ENCODE assay signal across 8 cellular contexts in the genomic region with DNA sequence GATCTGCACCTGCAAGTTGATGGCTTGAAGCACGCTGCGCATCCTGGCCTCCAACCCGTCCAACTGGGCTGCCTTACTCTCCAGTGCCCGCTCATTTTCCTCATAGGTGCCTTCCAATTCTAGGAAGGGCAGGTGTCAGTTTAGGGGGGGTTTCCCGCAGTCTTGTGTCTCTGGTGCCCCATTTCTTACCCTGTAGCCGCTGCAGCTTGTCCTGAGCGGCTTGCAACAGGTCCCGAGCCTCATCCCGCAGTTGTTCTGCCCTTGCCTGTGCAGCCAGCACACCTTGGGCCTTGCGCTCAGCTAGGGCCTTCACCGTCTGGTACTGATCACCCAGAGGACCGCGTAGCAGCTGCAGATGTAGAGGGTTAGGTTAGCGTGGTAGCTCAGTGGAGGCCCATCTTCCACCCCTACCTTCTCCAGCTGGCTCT. TPM values are rescaled to one million over a fixed set of nuclear protein-coding genes. Genes with fewer than 3 reads are reported as not detected.
A peak's percentile ranks its signal among the peaks of the same experiment; 100 is the strongest.
DNase-seq lines count a peak whose midpoint lies in the region; ATAC-seq and TF ChIP-seq lines count a peak whose summit lies in the region.

No MANE protein-coding gene starts in this region.

- no peak for ATAC-seq in left colon
- no peak for ATAC-seq in HG02840 (IDR thresholded peaks at IDR 0.05; ENCODE audit: low FRiP score, unreplicated experiment)

- no peaks in the 10 kb centered on the region for H3K27me3 Mint-ChIP-seq in dendritic cell treated with granulocyte-macrophage colony-stimulating factor and Interleukin-4, amounts not matched to agents 40 ng/mL and 50 ng/mL, for 4 days

- H2BK15ac ChIP-seq in neuronal stem cell (ENCODE audit: low read length) = peak overlapping the region; percentile 18

- H3K9me3 ChIP-seq in MM.1S (replicated peaks; ENCODE audit: insufficient read depth, low read length) (no peaks in the 10 kb centered on the region), neuronal stem cell (replicated peaks in 1 of 2; ENCODE audit: control insufficient read depth in 2 of 2, insufficient read depth in 1 of 2, low read depth in 1 of 2, low read length in 2 of 2) (peaks cover 0 to 3% of the 10 kb centered on the region in 2 donors)

- H3K4me3 ChIP-seq in MM.1S (ENCODE audit: low read length) (peak overlapping the region; percentile 92), neuronal stem cell (ENCODE audit: low read length in 2 of 2) (peak overlapping the region; percentile 61 to 97)

- no peaks in the 10 kb centered on the region for H4K20me1 ChIP-seq in MM.1S (ENCODE audit: insufficient read depth, low read length)

- peak overlapping the region; percentile 4 for H3K4ac ChIP-seq in neuronal stem cell (ENCODE audit: low read length)

- DNase-seq in MM.1S (no peak), neuronal stem cell (ENCODE audit: low spot score) (no peak), left colon (no peak), head of caudate nucleus (no peak)
- no peak for DNase-seq in stimulated activated CD8-positive, alpha-beta memory T cell treated with anti-CD3 and anti-CD28 coated beads, Interleukin-4, amount 100 ng/mL, for 48 hours

- peak overlapping the region; percentile 95 for H2AK5ac ChIP-seq in neuronal stem cell (ENCODE audit: low read depth, low read length)

- no peaks in the 10 kb centered on the region for H3K36me3 ChIP-seq in MM.1S (replicated peaks; ENCODE audit: insufficient read depth, low read length)
- H3K36me3 ChIP-seq in neuronal stem cell (replicated peaks in 1 of 2; ENCODE audit: control insufficient read depth in 2 of 2, insufficient read depth in 2 of 2, low read length in 2 of 2) = peaks cover 59 to 67% of the 10 kb centered on the region in 2 donors

- H3K79me1 ChIP-seq in neuronal stem cell (ENCODE audit: low read depth, low read length) = peaks cover 5% of the 10 kb centered on the region

- H2AFZ ChIP-seq in MM.1S (ENCODE audit: low read length) = peak overlapping the region; percentile 92
- H2AFZ ChIP-seq in neuronal stem cell (ENCODE audit: low read length) = peak overlapping the region; percentile 88

- peak overlapping the region; percentile 82 for H3K27ac Mint-ChIP-seq in dendritic cell treated with granulocyte-macrophage colony-stimulating factor and Interleukin-4, amounts not matched to agents 40 ng/mL and 50 ng/mL, for 4 days

- no peaks in the 10 kb centered on the region for H3K9me3 Mint-ChIP-seq in dendritic cell treated with granulocyte-macrophage colony-stimulating factor and Interleukin-4, amounts not matched to agents 40 ng/mL and 50 ng/mL, for 4 days

- no peak overlapping the region for H2BK120ac ChIP-seq in neuronal stem cell (ENCODE audit: low read depth, low read length)

- WGBS in neuronal stem cell (ENCODE audit: extremely low coverage in 2 of 2, insufficient read length in 2 of 2, insufficient replicate concordance in 1 of 2), 2 donors = no CpG with 5 or more reads among the region's 14 CpGs

- H4K8ac ChIP-seq in neuronal stem cell (ENCODE audit: low read depth, low read length) = peak overlapping the region; percentile 83

- H3K36me3 Mint-ChIP-seq in dendritic cell treated with granulocyte-macrophage colony-stimulating factor and Interleukin-4, amounts not matched to agents 40 ng/mL and 50 ng/mL, for 4 days (ENCODE audit: low read depth) = peaks cover 83% of the 10 kb centered on the region

- no peak overlapping the region for H4K91ac ChIP-seq in neuronal stem cell (ENCODE audit: low read depth, low read length, poor library complexity)

- no peak overlapping the region for H3K14ac ChIP-seq in neuronal stem cell (ENCODE audit: low read length)

- H3K79me2 ChIP-seq in MM.1S (ENCODE audit: low read length) = peaks cover 24% of the 10 kb centered on the region

- peaks cover 12% of the 10 kb centered on the region for H3F3A ChIP-seq in MM.1S (ENCODE audit: insufficient read depth, low read length)

- H3K9ac ChIP-seq in MM.1S (ENCODE audit: low read length) = peak overlapping the region; percentile 96; the same call in 1 of the 2 replicates
- H3K9ac ChIP-seq in neuronal stem cell (ENCODE audit: low read depth, low read length, poor library complexity) = peak overlapping the region; percentile 65

- peak overlapping the region; percentile 69 for H2BK5ac ChIP-seq in neuronal stem cell (ENCODE audit: low read length)

- peak overlapping the region; percentile 48 for H2BK12ac ChIP-seq in neuronal stem cell (ENCODE audit: low read length)

- H3K23ac ChIP-seq in neuronal stem cell (ENCODE audit: low read depth, low read length, poor library complexity) = no peak overlapping the region

- no peaks in the 10 kb centered on the region for H3K9me2 ChIP-seq in MM.1S (replicated peaks; ENCODE audit: insufficient read depth, low read length)

- peak overlapping the region; percentile 55 for H3K18ac ChIP-seq in neuronal stem cell (ENCODE audit: low read length)

- H3K27me3 ChIP-seq in MM.1S (replicated peaks; ENCODE audit: insufficient read depth, low read length) = peaks cover 3% of the 10 kb centered on the region; the same call in 1 of the 2 replicates
- H3K27me3 ChIP-seq in neuronal stem cell (ENCODE audit: control insufficient read depth in 3 of 3, insufficient read depth in 3 of 3, low read depth in 1 of 3, low read length in 3 of 3) = no peaks in the 10 kb centered on the region

- H3K4me3 Mint-ChIP-seq in dendritic cell treated with granulocyte-macrophage colony-stimulating factor and Interleukin-4, amounts not matched to agents 40 ng/mL and 50 ng/mL, for 4 days = peak overlapping the region; percentile 80

- H3K4me1 Mint-ChIP-seq in dendritic cell treated with granulocyte-macrophage colony-stimulating factor and Interleukin-4, amounts not matched to agents 40 ng/mL and 50 ng/mL, for 4 days (ENCODE audit: low read depth) = peaks cover 28% of the 10 kb centered on the region

- intact Hi-C loops in dendritic cell treated with granulocyte-macrophage colony-stimulating factor and Interleukin-4, amounts not matched to agents 40 ng/mL and 50 ng/mL, for 4 days (cut with micrococcal nuclease) = no loop called here
- intact Hi-C loops in left colon (cut with DNase I, micrococcal nuclease) (no loop called here), head of caudate nucleus (cut with DNase I) (no loop called here)

- H3K27ac ChIP-seq in C4-2B (peak overlapping the region; percentile 97), MM.1S (ENCODE audit: low read length) (peak overlapping the region; percentile 68; the same call in 1 of the 2 replicates), neuronal stem cell (replicated peaks; ENCODE audit: low read length) (peak overlapping the region; percentile 94)

- peaks cover 8% of the 10 kb centered on the region for H3K4me1 ChIP-seq in MM.1S (ENCODE audit: low read length)
- H3K4me1 ChIP-seq in neuronal stem cell (ENCODE audit: control insufficient read depth in 2 of 2, insufficient read depth in 1 of 2, low read depth in 1 of 2, low read length in 2 of 2) = peaks cover 8 to 9% of the 10 kb centered on the region in 2 donors

- no peak for TF ChIP-seq CTCF in C4-2B (conservative IDR thresholded peaks at IDR 0.05)
- TF ChIP-seq CTCF in MM.1S (IDR thresholded peaks at IDR 0.05; ENCODE audit: low read length) = no peak

- H3K4me2 ChIP-seq in MM.1S (ENCODE audit: low read depth, low read length) (peak overlapping the region; percentile 99; the same call in 1 of the 2 replicates), neuronal stem cell (ENCODE audit: insufficient read depth, low read length, poor library complexity, severe bottlenecking) (peak overlapping the region; percentile 84)

RNA-seq across cellular contexts. Expression of gene USP19, which starts 0.6 kb away (rescaled TPM):
- polyA plus RNA-seq in neuronal stem cell (2013, experiment 1 of 2) = 22.3 TPM
- 21.3 TPM for polyA plus RNA-seq in neuronal stem cell (2013, experiment 2 of 2)
- total RNA-seq in left colon = 10 to 100 TPM; 66.9 to 67.7 TPM

RNA-seq across cellular contexts. Expression of gene LAMB2, which starts 11.6 kb away (rescaled TPM):
- 91.9 TPM for polyA plus RNA-seq in neuronal stem cell (2013, experiment 1 of 2)
- 91.3 TPM for polyA plus RNA-seq in neuronal stem cell (2013, experiment 2 of 2)
- total RNA-seq in left colon = 100 to 1,000 TPM in 1 of 2 donors, 10 to 100 TPM in 1; 66.1 to 102 TPM

RNA-seq across cellular contexts. Expression of gene QARS1, which starts 16.7 kb away (rescaled TPM):
- 407 TPM for polyA plus RNA-seq in neuronal stem cell (2013, experiment 1 of 2)
- 414 TPM for polyA plus RNA-seq in neuronal stem cell (2013, experiment 2 of 2)
- 100 to 1,000 TPM; 339 to 417 TPM for total RNA-seq in left colon

RNA-seq across cellular contexts. Expression of gene QRICH1, which starts 27.4 kb away (rescaled TPM):
- 101 TPM for polyA plus RNA-seq in neuronal stem cell (2013, experiment 1 of 2)
- 102 TPM for polyA plus RNA-seq in neuronal stem cell (2013, experiment 2 of 2)
- total RNA-seq in left colon = 10 to 100 TPM; 73.5 to 83.6 TPM

RNA-seq across cellular contexts. Expression of gene CCDC71, which starts 44.9 kb away (rescaled TPM):
- 17.1 TPM for polyA plus RNA-seq in neuronal stem cell (2013, experiment 1 of 2)
- polyA plus RNA-seq in neuronal stem cell (2013, experiment 2 of 2) = 16.2 TPM
- total RNA-seq in left colon = 10 to 100 TPM; 16.3 to 20.3 TPM
